Comparison of ENCODE assay signal across 11 cellular contexts in the genomic region with DNA sequence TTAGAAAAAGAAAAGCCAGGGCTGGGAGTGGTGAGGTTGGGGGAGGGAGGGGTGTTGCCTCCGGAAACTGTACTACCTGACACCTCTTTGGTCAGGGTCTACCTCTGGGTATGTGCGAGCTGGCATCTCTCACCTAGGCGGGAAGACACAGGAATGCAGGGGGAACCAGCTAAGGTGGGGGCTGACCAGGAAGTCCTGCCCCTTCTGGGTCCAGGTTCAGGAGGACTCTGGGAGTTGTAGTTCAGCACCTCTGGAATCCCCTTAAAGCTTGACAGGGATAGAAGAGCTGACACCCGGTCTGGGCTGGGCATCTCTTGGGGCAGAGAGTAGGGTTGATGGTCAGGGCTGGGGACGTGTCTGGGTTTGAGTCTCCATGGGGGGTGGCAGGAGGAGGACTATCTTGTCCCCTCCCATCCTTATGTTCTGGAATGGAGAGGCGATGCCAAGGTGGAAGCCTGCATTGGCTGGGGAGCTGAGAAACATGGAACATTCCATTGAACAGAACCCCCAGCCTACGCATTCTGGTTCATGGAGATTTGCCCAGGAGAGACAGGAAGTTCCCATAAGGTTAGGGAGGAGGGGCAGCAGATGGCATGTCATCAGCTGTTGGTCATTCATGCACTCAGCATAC. TPM values are rescaled to one million over a fixed set of nuclear protein-coding genes. Genes with fewer than 3 reads are reported as not detected.
DNase-seq lines count a peak whose midpoint lies in the region; ATAC-seq and TF ChIP-seq lines count a peak whose summit lies in the region.
"Had no signal": no experiment of that assay in that cellular context is flagged by ENCODE, and none has a peak within 500 bp of the region (broad histone marks: within the 10 kb centered on the region; RNA-seq: fewer than 3 reads in every experiment).

No MANE protein-coding gene starts in this region.

- POLR2A ChIA-PET in CD8-positive, alpha-beta memory T cell (lab: Charles Lee), result no interaction called here

- H3K27ac ChIP-seq in CD8-positive, alpha-beta memory T cell (ENCODE audit: low read depth, low read length), result no peak overlapping the region
- no peak overlapping the region for H3K27ac ChIP-seq in HUES64 (ENCODE audit: low read depth, low read length)
- H3K27ac ChIP-seq in brain microvascular endothelial cell, result no peak overlapping the region

- ATAC-seq in GM19455 (IDR thresholded peaks at IDR 0.05; ENCODE audit: unreplicated experiment), result no peak

- peak overlapping the region; percentile 2; the same call in 1 of the 2 replicates for H3K9ac ChIP-seq in HUES64 (ENCODE audit: low read depth, low read length)

- no peak for TF ChIP-seq CTCF in brain microvascular endothelial cell (IDR thresholded peaks at IDR 0.05; ENCODE audit: low read depth, low read length, missing control alignments)

- no peaks in the 10 kb centered on the region for H3K36me3 ChIP-seq in CD8-positive, alpha-beta memory T cell (ENCODE audit: insufficient read depth, low read length)
- H3K36me3 ChIP-seq in HUES64 (ENCODE audit: insufficient read depth, low read length), result no peaks in the 10 kb centered on the region
- H3K36me3 ChIP-seq in brain microvascular endothelial cell (replicated peaks), result no peaks in the 10 kb centered on the region

- no peaks in the 10 kb centered on the region for H3K9me3 ChIP-seq in CD8-positive, alpha-beta memory T cell (ENCODE audit: low read length)
- H3K9me3 ChIP-seq in HUES64 (ENCODE audit: insufficient read depth, low read depth, low read length), result no peaks in the 10 kb centered on the region

- H3K36me3 Mint-ChIP-seq in CD8-positive, alpha-beta memory T cell, result peaks cover 0 to 2% (median 0%) of the 10 kb centered on the region in 3 donors

- no peak overlapping the region for H3K4me3 ChIP-seq in CD8-positive, alpha-beta memory T cell (ENCODE audit: low read length)
- H3K4me3 ChIP-seq in HUES64 (ENCODE audit: low read length) (peak overlapping the region; percentile 36), brain microvascular endothelial cell (ENCODE audit: low read depth, low read length) (no peak overlapping the region)

- peak overlapping the region in 4 of 7 donors; percentile 35 to 80 (median 46) for H3K4me3 Mint-ChIP-seq in CD8-positive, alpha-beta memory T cell
- H3K4me3 Mint-ChIP-seq: memory B cell had no signal

- peaks cover 13% of the 10 kb centered on the region for H3K4me1 ChIP-seq in CD8-positive, alpha-beta memory T cell (ENCODE audit: insufficient read depth, low read length)
- H3K4me1 ChIP-seq in HUES64 (ENCODE audit: insufficient read depth, low read length), result peaks cover 17% of the 10 kb centered on the region

- H3K27ac Mint-ChIP-seq in CD8-positive, alpha-beta memory T cell, result peak overlapping the region in 3 of 8 donors; percentile 33 to 50 (median 47)
- H3K27ac Mint-ChIP-seq: memory B cell had no signal

- DNase-seq in CD8-positive, alpha-beta memory T cell, result no peak
- DNase-seq in brain microvascular endothelial cell, result peak; percentile 26
- peak; percentile 70 for DNase-seq in left kidney (ENCODE audit: low read depth, low spot score)
- no peak for DNase-seq in activated CD8-positive, alpha-beta memory T cell treated with anti-CD3 and anti-CD28 coated beads, Interleukin-2, amount 50 U/mL, for 4 hours
- DNase-seq in NCI-H187 treated with DMSO at 0.1 percent for 48 hours (lab: John Stamatoyannopoulos, UW), result no peak
- DNase-seq in activated CD4-positive, CD25-positive, alpha-beta regulatory T cell treated with anti-CD3 and anti-CD28 coated beads, Interleukin-2, amount 50 U/mL, for 72 hours, result no peak
- DNase-seq: central memory CD4-positive, alpha-beta T cell; NCI-H187 had no signal

- 32% methylated on average over 7 of the region's 7 CpGs for WGBS in HUES64

- no peaks in the 10 kb centered on the region for H3K9me3 Mint-ChIP-seq in CD8-positive, alpha-beta memory T cell
- H3K9me3 Mint-ChIP-seq: memory B cell had no signal

- H3K27me3 Mint-ChIP-seq in CD8-positive, alpha-beta memory T cell, result peaks cover 30 to 73% of the 10 kb centered on the region in 2 donors

- peaks cover 22 to 27% (median 25%) of the 10 kb centered on the region in 3 donors for H3K4me1 Mint-ChIP-seq in CD8-positive, alpha-beta memory T cell

- in situ Hi-C loops in brain microvascular endothelial cell (cut with HindIII; ENCODE audit: low pct_ligation_motif_present, low sequenced_read_pairs), result no loop called here

- peaks cover 19% of the 10 kb centered on the region for H3K27me3 ChIP-seq in CD8-positive, alpha-beta memory T cell (ENCODE audit: insufficient read depth, low read length, poor library complexity, severe bottlenecking)
- H3K27me3 ChIP-seq in HUES64 (ENCODE audit: insufficient read depth, low read length) (no peaks in the 10 kb centered on the region), brain microvascular endothelial cell (replicated peaks) (no peaks in the 10 kb centered on the region)

- CTCF ChIA-PET in CD8-positive, alpha-beta memory T cell (lab: Charles Lee), result interaction anchor here (1.0 to 1.6 kb wide), 6 partner anchors 11 to 131 kb away, joined by 3 to 5 read pairs (median 3); no protein-coding TSS in a partner anchor

RNA-seq across cellular contexts. Expression of a gene that starts 2.1 kb away (rescaled TPM):
- 10 to 100 TPM; 13.8 to 14.7 TPM for total RNA-seq in CD8-positive, alpha-beta memory T cell
- 2.6 TPM for polyA plus RNA-seq in CD8-positive, alpha-beta memory T cell
- polyA plus RNA-seq in HUES64 (2013, experiment 1 of 2), result 7.7 TPM
- 8.5 TPM for polyA plus RNA-seq in HUES64 (2013, experiment 2 of 2)

RNA-seq across cellular contexts. Expression of a gene that starts 3.9 kb away (rescaled TPM):
- not detected for total RNA-seq in CD8-positive, alpha-beta memory T cell
- not detected for polyA plus RNA-seq in CD8-positive, alpha-beta memory T cell
- not detected for polyA plus RNA-seq in HUES64 (2013, experiment 1 of 2)
- not detected for polyA plus RNA-seq in HUES64 (2013, experiment 2 of 2)

Comparison
In these comparisons a context has a peak if more than half of its experiments do, and no peak if none do; other contexts are left out.
1. DNase-seq: peak in brain microvascular endothelial cell (single experiment) and left kidney (single experiment); none in CD8-positive, alpha-beta memory T cell (0 of 5), activated CD8-positive, alpha-beta memory T cell treated with anti-CD3 and anti-CD28 coated beads, Interleukin-2, amount 50 U/mL, for 4 hours (single experiment), NCI-H187 treated with DMSO at 0.1 percent for 48 hours (single experiment) and activated CD4-positive, CD25-positive, alpha-beta regulatory T cell treated with anti-CD3 and anti-CD28 coated beads, Interleukin-2, amount 50 U/mL, for 72 hours (single experiment).